Comparison of ENCODE assay signal across 20 cellular contexts in genomic region chr5:66876266-66876807, GRCh38.
DNase-seq lines count a peak whose midpoint lies in the region; ATAC-seq and TF ChIP-seq lines count a peak whose summit lies in the region.
"Had no signal": no experiment of that assay in that cellular context is flagged by ENCODE, and none has a peak within 500 bp of the region (broad histone marks: within the 10 kb centered on the region; RNA-seq: fewer than 3 reads in every experiment).

No MANE protein-coding gene starts in this region.

- H3K27ac ChIP-seq in right atrium auricular region (peak overlapping the region in 1 of 2 donors; percentile 18), heart right ventricle (peak overlapping the region in 1 of 10 donors; percentile 47)

- H3K36me3 ChIP-seq in right atrium auricular region (no peaks in the 10 kb centered on the region), heart right ventricle (no peaks in the 10 kb centered on the region)
- H3K36me3 ChIP-seq: BE2C had no signal

- WGBS in heart right ventricle, 2 donors = 74% methylated on average over 6 of the region's 6 CpGs

- TF ChIP-seq CTCF in right atrium auricular region (IDR thresholded peaks at IDR 0.05) (no peak), heart right ventricle (IDR thresholded peaks at IDR 0.05) (no peak)

- H3K4me1 ChIP-seq in right atrium auricular region (peaks cover 0 to 4% of the 10 kb centered on the region in 2 donors), heart right ventricle (peaks cover 0 to 18% (median 9%) of the 10 kb centered on the region in 9 donors)
- H3K4me1 ChIP-seq: BE2C had no signal

- ATAC-seq in Right ventricle myocardium inferior (peak; percentile 78), heart right ventricle (peak in 6 of 8 donors; percentile 11 to 93 (median 66)), left lobe of liver (peak; percentile 19), GM18519 (IDR thresholded peaks at IDR 0.05; ENCODE audit: low FRiP score, unreplicated experiment) (no peak)
- ATAC-seq: GM12878, GM23338, HepG2 had no signal

- DNase-seq in Right ventricle myocardium inferior (ENCODE audit: missing footprints) (no peak), right atrium auricular region (ENCODE audit: low spot score) (no peak), heart right ventricle (no peak), left lobe of liver (ENCODE audit: low spot score) (no peak), LoVo (ENCODE audit: low spot score) (no peak)
- no peak for DNase-seq in stimulated activated CD4-positive, alpha-beta T cell treated with anti-CD3 and anti-CD28 coated beads, Interleukin-2, amount 100 ng/mL, for 24 hours
- DNase-seq: ACHN; BE2C; C1 segment of cervical spinal cord; CD4-positive, CD25-positive, alpha-beta regulatory T cell; CD8-positive, alpha-beta memory T cell; COR-L47; DMS 273 treated with DMSO at 0.1 percent for 48 hours; DND-41; EL; HCEC 1CT had no signal

- no peaks in the 10 kb centered on the region for H3K27me3 ChIP-seq in right atrium auricular region
- no peaks in the 10 kb centered on the region for H3K27me3 ChIP-seq in heart right ventricle
- H3K27me3 ChIP-seq: BE2C had no signal

- H3K9me3 ChIP-seq in right atrium auricular region (no peaks in the 10 kb centered on the region), heart right ventricle (peaks cover 0 to 4% (median 0%) of the 10 kb centered on the region in 11 donors)
- H3K9me3 ChIP-seq: BE2C had no signal

- intact Hi-C loops in Right ventricle myocardium inferior (cut with DNase I) = no loop called here
- intact Hi-C loops in heart right ventricle (cut with DNase I) = no loop called here

- H3K4me3 ChIP-seq in right atrium auricular region = no peak overlapping the region
- H3K4me3 ChIP-seq in heart right ventricle = no peak overlapping the region
- H3K4me3 ChIP-seq: GM12878, GM23338 had no signal
